1 cellular context compared by ENCODE assay signal in the genomic region with DNA sequence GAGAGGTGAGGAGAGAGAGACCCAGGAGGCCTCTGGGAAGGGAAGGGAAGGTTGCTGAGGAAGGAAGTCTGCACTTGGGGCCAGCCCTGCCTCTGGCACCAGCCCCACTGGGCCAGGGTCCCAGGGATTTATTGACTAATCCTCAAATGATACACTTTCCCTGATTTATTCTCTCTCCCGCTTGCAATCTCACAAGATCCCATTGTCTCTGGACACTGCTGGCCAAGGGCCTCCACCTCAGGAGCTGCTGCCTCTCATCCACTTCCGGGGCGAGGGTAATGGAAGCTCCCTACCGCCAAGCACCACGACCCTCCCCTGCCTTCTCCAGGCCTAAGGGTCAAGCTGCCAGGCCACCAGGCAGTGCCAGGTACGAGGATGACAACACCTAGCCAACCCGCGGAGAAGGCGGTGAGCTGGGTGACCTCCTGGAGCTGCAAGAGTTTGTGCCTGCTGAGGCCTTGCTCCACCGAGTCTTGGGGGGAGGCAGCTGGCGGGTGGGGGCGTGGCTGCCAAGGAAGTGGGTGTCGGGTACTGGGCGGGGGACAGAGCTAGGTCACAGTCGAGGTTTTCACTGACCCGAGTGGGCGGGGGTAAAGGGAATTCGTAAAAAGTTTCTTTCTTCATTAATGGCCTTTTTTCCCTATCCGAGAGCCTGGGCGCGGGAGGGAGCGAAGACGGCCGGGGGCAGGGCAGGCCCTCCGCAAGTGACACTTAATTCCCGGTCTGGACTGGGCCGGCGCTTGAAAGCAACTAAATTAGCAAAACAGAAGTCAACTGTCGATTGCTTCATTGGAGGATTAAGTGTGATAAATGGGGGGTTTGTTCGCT.
TF ChIP-seq lines count a peak whose summit lies in the region.

No MANE protein-coding gene starts in this region.

TF ChIP-seq in HepG2, 621 proteins besides CTCF, POLR2A, EP300 and RAD21 (continued from another document and continues in another):
- TF ChIP-seq ZNF883 (CRISPR knock-in tag; IDR thresholded peaks at IDR 0.05; ENCODE audit: not compliant biosample characterization) = peak; percentile 67
- no peak for TF ChIP-seq HNRNPUL1 (IDR thresholded peaks at IDR 0.05; ENCODE audit: low read depth, low read length)
- no peak for TF ChIP-seq NR2F2 (IDR thresholded peaks at IDR 0.05; ENCODE audit: borderline replicate concordance, low read depth)
- TF ChIP-seq ZNF292 (CRISPR knock-in tag; IDR thresholded peaks at IDR 0.05; ENCODE audit: borderline replicate concordance, low read depth) = peak; percentile 57; the same call in 1 of the 2 replicates
- no peak for TF ChIP-seq ZMYM2 (CRISPR knock-in tag; IDR thresholded peaks at IDR 0.05)
- no peak for TF ChIP-seq ZNF432 (CRISPR knock-in tag; IDR thresholded peaks at IDR 0.05; ENCODE audit: borderline replicate concordance)
- no peak for TF ChIP-seq KLF12 (CRISPR knock-in tag; IDR thresholded peaks at IDR 0.05; ENCODE audit: borderline replicate concordance)
- TF ChIP-seq, protein P1, sequence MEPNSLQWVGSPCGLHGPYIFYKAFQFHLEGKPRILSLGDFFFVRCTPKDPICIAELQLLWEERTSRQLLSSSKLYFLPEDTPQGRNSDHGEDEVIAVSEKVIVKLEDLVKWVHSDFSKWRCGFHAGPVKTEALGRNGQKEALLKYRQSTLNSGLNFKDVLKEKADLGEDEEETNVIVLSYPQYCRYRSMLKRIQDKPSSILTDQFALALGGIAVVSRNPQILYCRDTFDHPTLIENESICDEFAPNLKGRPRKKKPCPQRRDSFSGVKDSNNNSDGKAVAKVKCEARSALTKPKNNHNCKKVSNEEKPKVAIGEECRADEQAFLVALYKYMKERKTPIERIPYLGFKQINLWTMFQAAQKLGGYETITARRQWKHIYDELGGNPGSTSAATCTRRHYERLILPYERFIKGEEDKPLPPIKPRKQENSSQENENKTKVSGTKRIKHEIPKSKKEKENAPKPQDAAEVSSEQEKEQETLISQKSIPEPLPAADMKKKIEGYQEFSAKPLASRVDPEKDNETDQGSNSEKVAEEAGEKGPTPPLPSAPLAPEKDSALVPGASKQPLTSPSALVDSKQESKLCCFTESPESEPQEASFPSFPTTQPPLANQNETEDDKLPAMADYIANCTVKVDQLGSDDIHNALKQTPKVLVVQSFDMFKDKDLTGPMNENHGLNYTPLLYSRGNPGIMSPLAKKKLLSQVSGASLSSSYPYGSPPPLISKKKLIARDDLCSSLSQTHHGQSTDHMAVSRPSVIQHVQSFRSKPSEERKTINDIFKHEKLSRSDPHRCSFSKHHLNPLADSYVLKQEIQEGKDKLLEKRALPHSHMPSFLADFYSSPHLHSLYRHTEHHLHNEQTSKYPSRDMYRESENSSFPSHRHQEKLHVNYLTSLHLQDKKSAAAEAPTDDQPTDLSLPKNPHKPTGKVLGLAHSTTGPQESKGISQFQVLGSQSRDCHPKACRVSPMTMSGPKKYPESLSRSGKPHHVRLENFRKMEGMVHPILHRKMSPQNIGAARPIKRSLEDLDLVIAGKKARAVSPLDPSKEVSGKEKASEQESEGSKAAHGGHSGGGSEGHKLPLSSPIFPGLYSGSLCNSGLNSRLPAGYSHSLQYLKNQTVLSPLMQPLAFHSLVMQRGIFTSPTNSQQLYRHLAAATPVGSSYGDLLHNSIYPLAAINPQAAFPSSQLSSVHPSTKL (CRISPR knock-in tag; IDR thresholded peaks at IDR 0.05) = no peak
- no peak for TF ChIP-seq ZNF746 (CRISPR knock-in tag; IDR thresholded peaks at IDR 0.05)
- TF ChIP-seq, protein P2, sequence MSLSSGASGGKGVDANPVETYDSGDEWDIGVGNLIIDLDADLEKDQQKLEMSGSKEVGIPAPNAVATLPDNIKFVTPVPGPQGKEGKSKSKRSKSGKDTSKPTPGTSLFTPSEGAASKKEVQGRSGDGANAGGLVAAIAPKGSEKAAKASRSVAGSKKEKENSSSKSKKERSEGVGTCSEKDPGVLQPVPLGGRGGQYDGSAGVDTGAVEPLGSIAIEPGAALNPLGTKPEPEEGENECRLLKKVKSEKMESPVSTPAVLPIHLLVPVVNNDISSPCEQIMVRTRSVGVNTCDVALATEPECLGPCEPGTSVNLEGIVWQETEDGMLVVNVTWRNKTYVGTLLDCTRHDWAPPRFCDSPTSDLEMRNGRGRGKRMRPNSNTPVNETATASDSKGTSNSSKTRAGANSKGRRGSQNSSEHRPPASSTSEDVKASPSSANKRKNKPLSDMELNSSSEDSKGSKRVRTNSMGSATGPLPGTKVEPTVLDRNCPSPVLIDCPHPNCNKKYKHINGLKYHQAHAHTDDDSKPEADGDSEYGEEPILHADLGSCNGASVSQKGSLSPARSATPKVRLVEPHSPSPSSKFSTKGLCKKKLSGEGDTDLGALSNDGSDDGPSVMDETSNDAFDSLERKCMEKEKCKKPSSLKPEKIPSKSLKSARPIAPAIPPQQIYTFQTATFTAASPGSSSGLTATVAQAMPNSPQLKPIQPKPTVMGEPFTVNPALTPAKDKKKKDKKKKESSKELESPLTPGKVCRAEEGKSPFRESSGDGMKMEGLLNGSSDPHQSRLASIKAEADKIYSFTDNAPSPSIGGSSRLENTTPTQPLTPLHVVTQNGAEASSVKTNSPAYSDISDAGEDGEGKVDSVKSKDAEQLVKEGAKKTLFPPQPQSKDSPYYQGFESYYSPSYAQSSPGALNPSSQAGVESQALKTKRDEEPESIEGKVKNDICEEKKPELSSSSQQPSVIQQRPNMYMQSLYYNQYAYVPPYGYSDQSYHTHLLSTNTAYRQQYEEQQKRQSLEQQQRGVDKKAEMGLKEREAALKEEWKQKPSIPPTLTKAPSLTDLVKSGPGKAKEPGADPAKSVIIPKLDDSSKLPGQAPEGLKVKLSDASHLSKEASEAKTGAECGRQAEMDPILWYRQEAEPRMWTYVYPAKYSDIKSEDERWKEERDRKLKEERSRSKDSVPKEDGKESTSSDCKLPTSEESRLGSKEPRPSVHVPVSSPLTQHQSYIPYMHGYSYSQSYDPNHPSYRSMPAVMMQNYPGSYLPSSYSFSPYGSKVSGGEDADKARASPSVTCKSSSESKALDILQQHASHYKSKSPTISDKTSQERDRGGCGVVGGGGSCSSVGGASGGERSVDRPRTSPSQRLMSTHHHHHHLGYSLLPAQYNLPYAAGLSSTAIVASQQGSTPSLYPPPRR (CRISPR knock-in tag; IDR thresholded peaks at IDR 0.05; ENCODE audit: borderline replicate concordance) = no peak
- TF ChIP-seq, protein P3, sequence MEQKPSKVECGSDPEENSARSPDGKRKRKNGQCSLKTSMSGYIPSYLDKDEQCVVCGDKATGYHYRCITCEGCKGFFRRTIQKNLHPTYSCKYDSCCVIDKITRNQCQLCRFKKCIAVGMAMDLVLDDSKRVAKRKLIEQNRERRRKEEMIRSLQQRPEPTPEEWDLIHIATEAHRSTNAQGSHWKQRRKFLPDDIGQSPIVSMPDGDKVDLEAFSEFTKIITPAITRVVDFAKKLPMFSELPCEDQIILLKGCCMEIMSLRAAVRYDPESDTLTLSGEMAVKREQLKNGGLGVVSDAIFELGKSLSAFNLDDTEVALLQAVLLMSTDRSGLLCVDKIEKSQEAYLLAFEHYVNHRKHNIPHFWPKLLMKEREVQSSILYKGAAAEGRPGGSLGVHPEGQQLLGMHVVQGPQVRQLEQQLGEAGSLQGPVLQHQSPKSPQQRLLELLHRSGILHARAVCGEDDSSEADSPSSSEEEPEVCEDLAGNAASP (CRISPR knock-in tag; IDR thresholded peaks at IDR 0.05; ENCODE audit: borderline replicate concordance) = no peak
- no peak for TF ChIP-seq ZNF615 (CRISPR knock-in tag; IDR thresholded peaks at IDR 0.05; ENCODE audit: borderline replicate concordance)
- no peak for TF ChIP-seq ASH2L (IDR thresholded peaks at IDR 0.05; ENCODE audit: insufficient read length, low read depth, low read length)
- no peak for TF ChIP-seq ZNF230 (CRISPR knock-in tag; IDR thresholded peaks at IDR 0.05)
- TF ChIP-seq CC2D1A (CRISPR knock-in tag; IDR thresholded peaks at IDR 0.05) = no peak
- no peak for TF ChIP-seq KLF16 (CRISPR knock-in tag; IDR thresholded peaks at IDR 0.05)
- no peak for TF ChIP-seq FOXA1 (IDR thresholded peaks at IDR 0.05)
- TF ChIP-seq FOXA1 (CRISPR knock-in tag; IDR thresholded peaks at IDR 0.05) = no peak
- TF ChIP-seq, protein P4, sequence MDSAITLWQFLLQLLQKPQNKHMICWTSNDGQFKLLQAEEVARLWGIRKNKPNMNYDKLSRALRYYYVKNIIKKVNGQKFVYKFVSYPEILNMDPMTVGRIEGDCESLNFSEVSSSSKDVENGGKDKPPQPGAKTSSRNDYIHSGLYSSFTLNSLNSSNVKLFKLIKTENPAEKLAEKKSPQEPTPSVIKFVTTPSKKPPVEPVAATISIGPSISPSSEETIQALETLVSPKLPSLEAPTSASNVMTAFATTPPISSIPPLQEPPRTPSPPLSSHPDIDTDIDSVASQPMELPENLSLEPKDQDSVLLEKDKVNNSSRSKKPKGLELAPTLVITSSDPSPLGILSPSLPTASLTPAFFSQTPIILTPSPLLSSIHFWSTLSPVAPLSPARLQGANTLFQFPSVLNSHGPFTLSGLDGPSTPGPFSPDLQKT (CRISPR knock-in tag; IDR thresholded peaks at IDR 0.05; ENCODE audit: borderline replicate concordance) = no peak
- 0 out of 2 replicates have a peak, but pooled peaks have one; percentile 37 for TF ChIP-seq ZNF572 (CRISPR knock-in tag; IDR thresholded peaks at IDR 0.05)
- TF ChIP-seq, protein P5, sequence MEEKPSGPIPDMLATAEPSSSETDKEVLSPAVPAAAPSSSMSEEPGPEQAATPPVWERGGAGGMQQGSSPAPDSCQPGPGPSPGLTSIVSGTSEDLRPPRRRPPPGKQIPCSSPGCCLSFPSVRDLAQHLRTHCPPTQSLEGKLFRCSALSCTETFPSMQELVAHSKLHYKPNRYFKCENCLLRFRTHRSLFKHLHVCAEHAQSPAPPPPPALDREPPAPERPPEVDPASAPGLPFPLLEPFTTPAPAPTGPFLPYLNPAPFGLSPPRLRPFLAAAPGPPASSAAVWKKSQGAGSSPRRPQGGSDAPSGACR (CRISPR knock-in tag; IDR thresholded peaks at IDR 0.05) = peak; percentile 84; the same call in 1 of the 2 replicates
- TF ChIP-seq GABPA (IDR thresholded peaks at IDR 0.05; ENCODE audit: low read depth, low read length) = peak; percentile 26; the same call in 1 of the 2 replicates
- TF ChIP-seq GABPA (CRISPR knock-in tag; IDR thresholded peaks at IDR 0.05; ENCODE audit: low read depth) = peak; percentile 74
- TF ChIP-seq, protein P6, sequence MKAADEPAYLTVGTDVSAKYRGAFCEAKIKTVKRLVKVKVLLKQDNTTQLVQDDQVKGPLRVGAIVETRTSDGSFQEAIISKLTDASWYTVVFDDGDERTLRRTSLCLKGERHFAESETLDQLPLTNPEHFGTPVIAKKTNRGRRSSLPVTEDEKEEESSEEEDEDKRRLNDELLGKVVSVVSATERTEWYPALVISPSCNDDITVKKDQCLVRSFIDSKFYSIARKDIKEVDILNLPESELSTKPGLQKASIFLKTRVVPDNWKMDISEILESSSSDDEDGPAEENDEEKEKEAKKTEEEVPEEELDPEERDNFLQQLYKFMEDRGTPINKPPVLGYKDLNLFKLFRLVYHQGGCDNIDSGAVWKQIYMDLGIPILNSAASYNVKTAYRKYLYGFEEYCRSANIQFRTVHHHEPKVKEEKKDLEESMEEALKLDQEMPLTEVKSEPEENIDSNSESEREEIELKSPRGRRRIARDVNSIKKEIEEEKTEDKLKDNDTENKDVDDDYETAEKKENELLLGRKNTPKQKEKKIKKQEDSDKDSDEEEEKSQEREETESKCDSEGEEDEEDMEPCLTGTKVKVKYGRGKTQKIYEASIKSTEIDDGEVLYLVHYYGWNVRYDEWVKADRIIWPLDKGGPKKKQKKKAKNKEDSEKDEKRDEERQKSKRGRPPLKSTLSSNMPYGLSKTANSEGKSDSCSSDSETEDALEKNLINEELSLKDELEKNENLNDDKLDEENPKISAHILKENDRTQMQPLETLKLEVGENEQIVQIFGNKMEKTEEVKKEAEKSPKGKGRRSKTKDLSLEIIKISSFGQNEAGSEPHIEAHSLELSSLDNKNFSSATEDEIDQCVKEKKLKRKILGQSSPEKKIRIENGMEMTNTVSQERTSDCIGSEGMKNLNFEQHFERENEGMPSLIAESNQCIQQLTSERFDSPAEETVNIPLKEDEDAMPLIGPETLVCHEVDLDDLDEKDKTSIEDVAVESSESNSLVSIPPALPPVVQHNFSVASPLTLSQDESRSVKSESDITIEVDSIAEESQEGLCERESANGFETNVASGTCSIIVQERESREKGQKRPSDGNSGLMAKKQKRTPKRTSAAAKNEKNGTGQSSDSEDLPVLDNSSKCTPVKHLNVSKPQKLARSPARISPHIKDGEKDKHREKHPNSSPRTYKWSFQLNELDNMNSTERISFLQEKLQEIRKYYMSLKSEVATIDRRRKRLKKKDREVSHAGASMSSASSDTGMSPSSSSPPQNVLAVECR (CRISPR knock-in tag; IDR thresholded peaks at IDR 0.05; ENCODE audit: borderline replicate concordance) = peak; percentile 39
- TF ChIP-seq CEBPG (CRISPR knock-in tag; IDR thresholded peaks at IDR 0.05) = no peak
- TF ChIP-seq ERF (CRISPR knock-in tag; IDR thresholded peaks at IDR 0.05) = 0 out of 2 replicates have a peak, but pooled peaks have one; percentile 23
- 0 out of 2 replicates have a peak, but pooled peaks have one; percentile 54 for TF ChIP-seq SMAD1 (CRISPR knock-in tag; IDR thresholded peaks at IDR 0.05; ENCODE audit: borderline replicate concordance, low read depth)
- TF ChIP-seq ZNF350 (CRISPR knock-in tag; IDR thresholded peaks at IDR 0.05; ENCODE audit: borderline replicate concordance, low read depth) = peak; percentile 58; the same call in 1 of the 2 replicates
- 0 out of 2 replicates have a peak, but pooled peaks have one; percentile 35 for TF ChIP-seq ZNF839 (CRISPR knock-in tag; IDR thresholded peaks at IDR 0.05; ENCODE audit: borderline replicate concordance)
- TF ChIP-seq SRSF9 (IDR thresholded peaks at IDR 0.05; ENCODE audit: borderline replicate concordance, insufficient read depth, low read depth, low read length, poor library complexity, severe bottlenecking) = no peak
- TF ChIP-seq CREM (IDR thresholded peaks at IDR 0.05) = no peak
- TF ChIP-seq CREM (CRISPR knock-in tag; IDR thresholded peaks at IDR 0.05) = no peak
- TF ChIP-seq SCMH1 (CRISPR knock-in tag; IDR thresholded peaks at IDR 0.05; ENCODE audit: borderline replicate concordance) = no peak
- TF ChIP-seq KAT8 (CRISPR knock-in tag; IDR thresholded peaks at IDR 0.05) = no peak
- no peak for TF ChIP-seq HES4 (CRISPR knock-in tag; IDR thresholded peaks at IDR 0.05; ENCODE audit: borderline replicate concordance)
- TF ChIP-seq SALL1 (CRISPR knock-in tag; IDR thresholded peaks at IDR 0.05) = peak; percentile 74
- TF ChIP-seq FOXM1 (CRISPR knock-in tag; IDR thresholded peaks at IDR 0.05) = no peak
- TF ChIP-seq CBX5 (CRISPR knock-in tag; IDR thresholded peaks at IDR 0.05; ENCODE audit: borderline replicate concordance) = no peak
- TF ChIP-seq ZNF10 (CRISPR knock-in tag; IDR thresholded peaks at IDR 0.05; ENCODE audit: borderline replicate concordance, low read depth) = no peak
- TF ChIP-seq KDM5B (CRISPR knock-in tag; IDR thresholded peaks at IDR 0.05; ENCODE audit: borderline replicate concordance) = peak; percentile 49; the same call in 1 of the 2 replicates
- TF ChIP-seq RBFOX2 (IDR thresholded peaks at IDR 0.05; ENCODE audit: low read depth, low read length) = peak; percentile 45; the same call in 1 of the 2 replicates
- no peak for TF ChIP-seq SKI (IDR thresholded peaks at IDR 0.05; ENCODE audit: partially characterized antibody)
- 0 out of 2 replicates have a peak, but pooled peaks have one; percentile 45 for TF ChIP-seq CHCHD3 (CRISPR knock-in tag; IDR thresholded peaks at IDR 0.05)
- TF ChIP-seq ATF7 (IDR thresholded peaks at IDR 0.05) = no peak
- TF ChIP-seq ATF7 (CRISPR knock-in tag; IDR thresholded peaks at IDR 0.05) = no peak
- TF ChIP-seq, protein P7, sequence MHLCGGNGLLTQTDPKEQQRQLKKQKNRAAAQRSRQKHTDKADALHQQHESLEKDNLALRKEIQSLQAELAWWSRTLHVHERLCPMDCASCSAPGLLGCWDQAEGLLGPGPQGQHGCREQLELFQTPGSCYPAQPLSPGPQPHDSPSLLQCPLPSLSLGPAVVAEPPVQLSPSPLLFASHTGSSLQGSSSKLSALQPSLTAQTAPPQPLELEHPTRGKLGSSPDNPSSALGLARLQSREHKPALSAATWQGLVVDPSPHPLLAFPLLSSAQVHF (CRISPR knock-in tag; IDR thresholded peaks at IDR 0.05) = no peak
